8 cellular contexts compared by ENCODE assay signal in genomic region chr6:156776470-156776840, GRCh38. TPM values are rescaled to one million over a fixed set of nuclear protein-coding genes. Genes with fewer than 3 reads are reported as not detected.
A peak's percentile ranks its signal among the peaks of the same experiment; 100 is the strongest.
DNase-seq lines count a peak whose midpoint lies in the region; ATAC-seq and TF ChIP-seq lines count a peak whose summit lies in the region.

No MANE protein-coding gene starts in this region.

- peak overlapping the region; percentile 82 for H2AFZ ChIP-seq in fibroblast of lung (ENCODE audit: low read length)

- peak overlapping the region; percentile 65 for H3K9ac ChIP-seq in fibroblast of lung (ENCODE audit: insufficient read depth, low read length)

- H3K4me1 Mint-ChIP-seq in T-helper 17 cell (peaks cover 16% of the 10 kb centered on the region), osteocyte (ENCODE audit: unreplicated experiment) (peaks cover 46% of the 10 kb centered on the region)

- H3K9me3 ChIP-seq in T-helper 17 cell (ENCODE audit: control insufficient read depth, low read length, poor library complexity, severe bottlenecking) (no peaks in the 10 kb centered on the region), fibroblast of lung (ENCODE audit: control insufficient read depth, insufficient read depth, low read depth, low read length) (no peaks in the 10 kb centered on the region)

- H3K79me2 ChIP-seq in fibroblast of lung (ENCODE audit: control insufficient read depth, insufficient read depth, low read length) = peaks cover 34% of the 10 kb centered on the region

- DNase-seq in Daoy (ENCODE audit: low read depth) = peak; percentile 54
- peak; percentile 22 for DNase-seq in KG1 (lab: John Stamatoyannopoulos, UW)
- DNase-seq in T-helper 17 cell = no peak
- peak; percentile 36 to 64 for DNase-seq in fibroblast of lung (ENCODE audit: low read depth in 2 of 2)
- no peak for DNase-seq in osteocyte (ENCODE audit: extremely low spot score, unreplicated experiment)
- no peak for DNase-seq in HPDE6-E6E7 (ENCODE audit: extremely low spot score)
- no peak for DNase-seq in HK-2 (ENCODE audit: unreplicated experiment)
- no peak for DNase-seq in hepatic stellate cell (ENCODE audit: low spot score)

- peak overlapping the region; percentile 63 to 78 (median 67) for H3K4me3 ChIP-seq in fibroblast of lung (replicated peaks in 1 of 4; ENCODE audit: control extremely low read depth in 1 of 4, insufficient read depth in 1 of 4, low read depth in 3 of 4, low read length in 4 of 4)

- peak overlapping the region; percentile 92 for H3K27ac Mint-ChIP-seq in T-helper 17 cell
- peak overlapping the region; percentile 98 for H3K27ac Mint-ChIP-seq in osteocyte (ENCODE audit: unreplicated experiment)

- no peaks in the 10 kb centered on the region for H3K9me3 Mint-ChIP-seq in osteocyte (ENCODE audit: unreplicated experiment)

- H3K36me3 Mint-ChIP-seq in T-helper 17 cell (ENCODE audit: low read depth) (peaks cover 2% of the 10 kb centered on the region), osteocyte (ENCODE audit: unreplicated experiment) (no peaks in the 10 kb centered on the region)

- no peaks in the 10 kb centered on the region for H4K20me1 ChIP-seq in fibroblast of lung (ENCODE audit: control insufficient read depth, extremely low read depth, insufficient read depth, low read length)

- H3K4me2 ChIP-seq in fibroblast of lung (ENCODE audit: extremely low read depth, insufficient read depth, low read length) = peak overlapping the region; percentile 98

- TF ChIP-seq CTCF in fibroblast of lung (conservative IDR thresholded peaks at IDR 0.05 in 1 of 2, IDR thresholded peaks at IDR 0.05 in 1 of 2; ENCODE audit: low read depth in 1 of 2, low read length in 2 of 2) (no peak), osteocyte (IDR thresholded peaks at IDR 0.05) (no peak)

- no peaks in the 10 kb centered on the region for H3K36me3 ChIP-seq in fibroblast of lung (ENCODE audit: control insufficient read depth, insufficient read depth, low read length)

- H3K4me1 ChIP-seq in fibroblast of lung (ENCODE audit: control insufficient read depth, extremely low read depth, insufficient read depth, low read length) = peaks cover 6% of the 10 kb centered on the region

- H3K27ac ChIP-seq in fibroblast of lung (ENCODE audit: insufficient read depth, low read length) = peak overlapping the region; percentile 90

- H3K27me3 Mint-ChIP-seq in T-helper 17 cell = no peaks in the 10 kb centered on the region
- H3K27me3 Mint-ChIP-seq in osteocyte (ENCODE audit: unreplicated experiment) = no peaks in the 10 kb centered on the region

- no peaks in the 10 kb centered on the region for H3K27me3 ChIP-seq in fibroblast of lung (ENCODE audit: control insufficient read depth, insufficient read depth, low read length)

- peak overlapping the region; percentile 96 for H3K4me3 Mint-ChIP-seq in T-helper 17 cell
- peak overlapping the region; percentile 81 for H3K4me3 Mint-ChIP-seq in osteocyte (ENCODE audit: unreplicated experiment)

- no peak for ATAC-seq in T-helper 17 cell

RNA-seq across cellular contexts. Expression of gene ARID1B, which starts 0.7 kb away (rescaled TPM):
- 15.7 and 16.3 TPM in 2 replicates for total RNA-seq in Daoy (2014; rRNA removed; shearing (Covaris generic))
- total RNA-seq in T-helper 17 cell (100 to 1,000 TPM; 149 to 158 TPM), fibroblast of lung (29.3 and 41.9 TPM in 2 replicates), osteocyte (78.1 and 82.7 TPM in 2 replicates)
- polyA plus RNA-seq in fibroblast of lung = 15.4 and 18.6 TPM in 2 replicates
- polyA plus RNA-seq in fibroblast of lung (2012) = 19.9 and 21.1 TPM in 2 replicates
- 115 and 117 TPM in 2 replicates for polyA minus RNA-seq in fibroblast of lung (ENCODE audit: low replicate concordance)

Comparison
In these comparisons a context has a peak if more than half of its experiments do, and no peak if none do; other contexts are left out.
1. DNase-seq: peak in Daoy (single experiment), KG1 (single experiment) and fibroblast of lung (2 of 2); none in T-helper 17 cell (0 of 3), osteocyte (single experiment), HPDE6-E6E7 (single experiment), HK-2 (single experiment) and hepatic stellate cell (single experiment).